ENCODE assay signal across 8 cellular contexts in the genomic region with DNA sequence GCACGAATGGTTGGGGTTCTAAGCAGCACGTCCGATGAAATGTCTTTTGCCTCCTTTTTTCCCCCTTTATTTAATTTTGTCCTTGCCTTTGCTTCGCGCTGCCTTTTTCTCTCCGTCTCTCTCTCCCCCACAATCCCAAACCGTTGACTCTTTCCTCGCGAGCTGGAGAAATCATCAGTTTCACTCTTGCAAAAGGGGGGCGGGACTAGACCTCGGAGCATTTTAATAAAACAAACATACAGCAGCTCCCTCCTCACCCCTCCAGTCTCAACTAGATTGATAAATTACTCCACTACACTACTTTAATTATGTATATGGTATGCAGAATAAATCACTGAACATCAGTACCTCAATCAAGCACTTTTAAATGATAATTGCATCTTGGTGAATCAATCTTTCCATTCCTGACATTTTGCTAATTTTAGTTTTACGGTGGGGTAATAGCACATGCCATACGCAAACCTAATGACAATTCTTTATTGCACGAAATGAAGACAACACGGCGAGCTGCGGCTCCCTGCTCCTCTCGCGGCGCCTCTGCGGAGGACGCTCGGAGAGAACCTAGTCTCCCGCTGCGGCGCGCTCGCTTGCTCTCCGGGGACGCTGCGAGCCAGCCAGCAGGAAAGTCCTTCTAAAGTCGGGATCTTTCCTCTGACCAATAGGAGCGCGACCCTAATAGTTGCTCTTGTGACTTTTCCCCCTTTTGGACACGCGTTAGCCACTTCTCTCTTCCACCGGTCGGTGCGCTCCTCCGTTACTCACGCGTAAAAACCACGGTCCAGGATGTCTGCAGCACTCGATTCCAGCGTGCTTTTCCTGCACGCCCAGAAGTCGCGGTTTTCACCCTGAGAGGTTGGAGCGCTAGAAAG. TPM values are rescaled to one million over a fixed set of nuclear protein-coding genes. Genes with fewer than 3 reads are reported as not detected.
DNase-seq lines count a peak whose midpoint lies in the region; ATAC-seq and TF ChIP-seq lines count a peak whose summit lies in the region.

No MANE protein-coding gene starts in this region.

- H3K9me2 ChIP-seq in HCT116 (ENCODE audit: insufficient read depth) = no peaks in the 10 kb centered on the region

- H3K9me3 ChIP-seq in HCT116 (ENCODE audit: control insufficient read depth in 1 of 2, insufficient read depth in 1 of 2, low read depth in 1 of 2, low read length in 2 of 2) (no peaks in the 10 kb centered on the region), aorta (ENCODE audit: control insufficient read depth, low read length) (no peaks in the 10 kb centered on the region)

- POLR2A ChIA-PET in HCT116 (lab: Charles Lee) = interaction anchor here (0.6 to 1.4 kb wide), 6 partner anchors 11 to 1447 kb away, joined by 3 to 5 read pairs (median 3); no protein-coding TSS in a partner anchor
- POLR2A ChIA-PET in activated CD8-positive, alpha-beta T cell treated with anti-CD3 and anti-CD28 coated beads, Interleukin-2, amount 10 ng/mL, durations not matched to agents 7 days and 5 days (lab: Charles Lee) = no interaction called here

- H3K27ac Mint-ChIP-seq in activated CD8-positive, alpha-beta T cell treated with anti-CD3 and anti-CD28 coated beads, Interleukin-2, amount 10 ng/mL, durations not matched to agents 7 days and 5 days = no peak overlapping the region
- peak overlapping the region; percentile 88 to 99 (median 98) for H3K27ac Mint-ChIP-seq in naive B cell

- CTCF ChIA-PET in HCT116 (lab: Charles Lee) = interaction anchor here (1.2 kb wide), 1 partner anchor 154 kb away, joined by 3 read pairs; no protein-coding TSS in a partner anchor
- CTCF ChIA-PET in activated CD8-positive, alpha-beta T cell treated with anti-CD3 and anti-CD28 coated beads, Interleukin-2, amount 10 ng/mL, durations not matched to agents 7 days and 5 days (lab: Charles Lee) = interaction anchor here (1.0 to 1.6 kb wide), 2 partner anchors 46 to 155 kb away, joined by 3 read pairs; no protein-coding TSS in a partner anchor

- peaks cover 7 to 25% of the 10 kb centered on the region in 2 experiments for H3K4me1 ChIP-seq in HCT116 (ENCODE audit: control insufficient read depth in 1 of 2, insufficient read depth in 2 of 2, low read length in 2 of 2)
- peaks cover 0 to 1% of the 10 kb centered on the region in 2 donors for H3K4me1 ChIP-seq in aorta (ENCODE audit: control insufficient read depth in 1 of 2, insufficient read depth in 2 of 2, low read length in 2 of 2)

- H3K36me3 Mint-ChIP-seq in activated CD8-positive, alpha-beta T cell treated with anti-CD3 and anti-CD28 coated beads, Interleukin-2, amount 10 ng/mL, durations not matched to agents 7 days and 5 days (ENCODE audit: low read depth) = no peaks in the 10 kb centered on the region
- peaks cover 9 to 15% of the 10 kb centered on the region in 2 donors for H3K36me3 Mint-ChIP-seq in naive B cell

- peaks cover 22% of the 10 kb centered on the region for H3K4me1 Mint-ChIP-seq in activated CD8-positive, alpha-beta T cell treated with anti-CD3 and anti-CD28 coated beads, Interleukin-2, amount 10 ng/mL, durations not matched to agents 7 days and 5 days (ENCODE audit: low read depth)
- peaks cover 26 to 41% (median 37%) of the 10 kb centered on the region in 3 donors for H3K4me1 Mint-ChIP-seq in naive B cell

- H3K36me3 ChIP-seq in HCT116 (ENCODE audit: control insufficient read depth in 1 of 2, insufficient read depth in 2 of 2, low read length in 2 of 2) (no peaks in the 10 kb centered on the region), aorta (ENCODE audit: control insufficient read depth in 1 of 2, insufficient read depth in 2 of 2, low read length in 1 of 2) (no peaks in the 10 kb centered on the region)

- H3K27me3 Mint-ChIP-seq in activated CD8-positive, alpha-beta T cell treated with anti-CD3 and anti-CD28 coated beads, Interleukin-2, amount 10 ng/mL, durations not matched to agents 7 days and 5 days (ENCODE audit: low read depth) = peaks cover 59% of the 10 kb centered on the region
- no peaks in the 10 kb centered on the region for H3K27me3 Mint-ChIP-seq in naive B cell

- peak overlapping the region; percentile 56 for H3K27ac ChIP-seq in HCT116 (ENCODE audit: low read depth, low read length)
- peak overlapping the region; percentile 73 to 99 for H3K27ac ChIP-seq in aorta (ENCODE audit: low read depth in 1 of 2, low read length in 2 of 2)

- ATAC-seq in HCT116 (peak; percentile 70), naive B cell (ENCODE audit: low read depth in 2 of 2) (peak; percentile 39 to 51), aorta (ENCODE audit: low FRiP score) (peak; percentile 84)
- ATAC-seq in activated CD8-positive, alpha-beta T cell treated with anti-CD3 and anti-CD28 coated beads, Interleukin-2, amount 10 ng/mL, durations not matched to agents 7 days and 5 days = peak; percentile 68

- H3K79me2 ChIP-seq in HCT116 (ENCODE audit: insufficient read depth, low read length) = no peaks in the 10 kb centered on the region; the same call in 1 of the 2 replicates

- DNase-seq in DMS153 (lab: John Stamatoyannopoulos, UW) (peak; percentile 25), DMS153 treated with DMSO at 0.1 percent for 48 hours (lab: John Stamatoyannopoulos, UW; ENCODE audit: unreplicated experiment) (no peak), HCT116 (ENCODE audit: low read depth, low spot score) (peak; percentile 50), NCI-H226 (peak; percentile 41), fibroblast of the conjunctiva (ENCODE audit: low read depth) (peak; percentile 51), naive B cell (peak; percentile 67), aorta (peak; percentile 81 to 90)
- peak; percentile 31 for DNase-seq in activated CD8-positive, alpha-beta T cell treated with anti-CD3 and anti-CD28 coated beads, Interleukin-2, amount 10 ng/mL, durations not matched to agents 7 days and 5 days

- no peak for TF ChIP-seq RAD21 in HCT116 (IDR thresholded peaks at IDR 0.05; ENCODE audit: low read depth)

- TSS peak; percentile 60 for BruUV-seq in HCT116 (replicated peaks; lab: Mats Ljungman, UMichigan)

- H3K4me2 ChIP-seq in HCT116 (ENCODE audit: low read length) = peak overlapping the region; percentile 91

- H3K9ac ChIP-seq in HCT116 (ENCODE audit: low read length) = peak overlapping the region; percentile 57

- peak overlapping the region; percentile 63 for H2AFZ ChIP-seq in HCT116 (ENCODE audit: low read depth, low read length, poor library complexity, severe bottlenecking)

- intact Hi-C loops in HCT116 (cut with micrococcal nuclease) (loop anchor here (5.0 kb wide), 2 partner anchors 96 to 156 kb away; no protein-coding TSS in a partner anchor), aorta (cut with DNase I) (loop anchor here (5.0 to 10.0 kb wide), 8 partner anchors 46 to 1381 kb away; no protein-coding TSS in a partner anchor)

- TF ChIP-seq POLR2A in HCT116 (IDR thresholded peaks at IDR 0.05; ENCODE audit: borderline replicate concordance, extremely low read depth, insufficient read depth, insufficient read length) = no peak

- RAD21 ChIA-PET in HCT116 (lab: Charles Lee; ENCODE audit: low non-redundant PET in 1 of 2, low total read pairs in 2 of 2, uncharacterized antibody in 2 of 2, unreplicated experiment in 2 of 2) = no interaction called here

- peak overlapping the region; percentile 76 for H3K4me3 Mint-ChIP-seq in activated CD8-positive, alpha-beta T cell treated with anti-CD3 and anti-CD28 coated beads, Interleukin-2, amount 10 ng/mL, durations not matched to agents 7 days and 5 days
- H3K4me3 Mint-ChIP-seq in naive B cell = peak overlapping the region; percentile 84 to 100 (median 99)

- H4K20me1 ChIP-seq in HCT116 (ENCODE audit: insufficient read depth) = no peaks in the 10 kb centered on the region

- WGBS in aorta, 2 donors = 0 to 1% methylated on average over 49 of the region's 49 CpGs

- H3K4me3 ChIP-seq in HCT116 (replicated peaks in 1 of 2; ENCODE audit: low read depth in 1 of 2, low read length in 2 of 2) (peak overlapping the region; percentile 61 to 65), aorta (ENCODE audit: low read length in 2 of 2) (peak overlapping the region; percentile 100)

- H3K9me3 Mint-ChIP-seq in activated CD8-positive, alpha-beta T cell treated with anti-CD3 and anti-CD28 coated beads, Interleukin-2, amount 10 ng/mL, durations not matched to agents 7 days and 5 days (ENCODE audit: insufficient read depth) = no peaks in the 10 kb centered on the region
- H3K9me3 Mint-ChIP-seq in naive B cell = no peaks in the 10 kb centered on the region

- no peak for TF ChIP-seq CTCF in HCT116 (IDR thresholded peaks at IDR 0.05 in 2 of 3, conservative IDR thresholded peaks at IDR 0.05 in 1 of 3; ENCODE audit: borderline replicate concordance in 1 of 3, insufficient read depth in 1 of 3, low read depth in 2 of 3, low read length in 2 of 3)

- no peaks in the 10 kb centered on the region for H3K27me3 ChIP-seq in HCT116 (ENCODE audit: insufficient read depth, low read length)
- no peaks in the 10 kb centered on the region for H3K27me3 ChIP-seq in aorta (ENCODE audit: control insufficient read depth in 1 of 2, insufficient read depth in 2 of 2, low read length in 1 of 2)

TF ChIP-seq in HCT116, 20 proteins besides CTCF, POLR2A, EP300 and RAD21 (continues in another document):
- TF ChIP-seq EZH2phosphoT487 (IDR thresholded peaks at IDR 0.05; ENCODE audit: borderline replicate concordance) = no peak
- TF ChIP-seq ZNF274 (IDR thresholded peaks at IDR 0.05; ENCODE audit: low read depth, low read length) = no peak
- TF ChIP-seq EGR1 (IDR thresholded peaks at IDR 0.05; ENCODE audit: low read depth) = no peak

RNA-seq across cellular contexts. Expression of gene MEF2C, which starts 0.8 kb away (rescaled TPM):
- 13.0 TPM for total RNA-seq in HCT116 (2021; ENCODE audit: unreplicated experiment)
- polyA plus RNA-seq in HCT116 (2012) = 8.0 and 10.7 TPM in 2 replicates
- total RNA-seq in activated CD8-positive, alpha-beta T cell treated with anti-CD3 and anti-CD28 coated beads, Interleukin-2, amount 10 ng/mL, durations not matched to agents 7 days and 5 days = under 1 TPM; 0.13 to 0.53 TPM
- 100 to 1,000 TPM; 402 to 547 (median 433) TPM for polyA plus RNA-seq in naive B cell (ENCODE audit: low read depth in 6 of 6)
- total RNA-seq in aorta = 100 to 1,000 TPM; 137 to 186 TPM
- 10 to 100 TPM; 22.0 to 23.7 TPM for polyA plus RNA-seq in aorta
